Comparison of ENCODE assay signal across 22 cellular contexts in the genomic region with DNA sequence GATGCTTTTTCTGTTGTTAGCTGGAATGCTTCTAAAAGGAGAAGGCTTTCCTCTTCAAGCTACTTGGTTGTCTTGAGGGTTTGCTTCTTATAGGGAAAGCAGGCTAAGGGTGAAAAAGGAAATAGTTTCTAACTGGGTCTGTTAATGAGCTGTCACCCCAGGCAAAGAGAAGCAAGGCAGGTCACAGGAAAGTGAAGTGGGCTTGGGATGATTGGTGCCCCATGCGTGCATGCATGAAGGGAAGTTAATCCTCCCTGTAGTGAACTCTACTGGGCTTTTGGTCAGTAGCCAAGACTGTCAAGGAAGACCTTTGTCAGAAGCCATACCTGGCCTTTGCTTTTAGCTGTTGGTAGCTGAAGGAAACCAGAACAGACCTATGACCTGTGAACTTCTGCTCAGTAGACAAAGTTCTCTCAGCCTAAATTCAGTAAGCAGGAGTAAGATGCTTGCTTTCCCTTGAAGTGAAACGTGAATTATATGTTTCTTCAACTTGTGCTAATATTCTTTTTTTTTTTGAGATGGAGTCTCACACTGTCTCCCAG. TPM values are rescaled to one million over a fixed set of nuclear protein-coding genes. Genes with fewer than 3 reads are reported as not detected.
DNase-seq lines count a peak whose midpoint lies in the region; ATAC-seq, FAIRE-seq and TF ChIP-seq lines count a peak whose summit lies in the region.
"Had no signal": no experiment of that assay in that cellular context is flagged by ENCODE, and none has a peak within 500 bp of the region (broad histone marks: within the 10 kb centered on the region; RNA-seq: fewer than 3 reads in every experiment).

No MANE protein-coding gene starts in this region.

- H3K4me3 ChIP-seq in HEK293 (ENCODE audit: low read depth, low read length) (no peak overlapping the region), GM12878 (no peak overlapping the region), prostate gland (no peak overlapping the region), uterus (no peak overlapping the region)
- H3K4me3 ChIP-seq: heart right ventricle, lower lobe of right lung, ovary, tibial nerve had no signal

- FAIRE-seq in GM12878 (lab: Jason Lieb, UNC): peak; percentile 18
- FAIRE-seq: bronchial epithelial cell, endothelial cell of umbilical vein, HTR-8/SVneo had no signal

- TF ChIP-seq RAD21 in GM12878 (IDR thresholded peaks at IDR 0.05; ENCODE audit: insufficient read depth, low read depth, low read length): no peak

- no peaks in the 10 kb centered on the region for H4K20me1 ChIP-seq in GM12878 (ENCODE audit: control insufficient read depth, insufficient read depth)

- H3K9me3 Mint-ChIP-seq in mesothelial cell of epicardium: no peaks in the 10 kb centered on the region
- H3K9me3 Mint-ChIP-seq: CD8-positive, alpha-beta T cell; immature natural killer cell; stimulated activated naive CD8-positive, alpha-beta T cell treated with anti-CD3 and anti-CD28 coated beads, Interleukin-15, Interleukin-2, amounts not matched to agents 100 ng/mL and 50 ng/mL, for 24 hours had no signal

- TF ChIP-seq CTCF in HEK293 (tag by site-specific recombination; IDR thresholded peaks at IDR 0.05) (no peak), GM12878 (IDR thresholded peaks at IDR 0.05 in 2 of 3, conservative IDR thresholded peaks at IDR 0.05 in 1 of 3; ENCODE audit: control insufficient read depth in 2 of 3, extremely low read depth in 1 of 3, insufficient read depth in 1 of 3, low read depth in 3 of 3, low read length in 3 of 3) (no peak), mesothelial cell of epicardium (IDR thresholded peaks at IDR 0.05; ENCODE audit: unreplicated experiment) (no peak), prostate gland (IDR thresholded peaks at IDR 0.05) (no peak), uterus (IDR thresholded peaks at IDR 0.05) (no peak), GM13977 (IDR thresholded peaks at IDR 0.05; ENCODE audit: extremely low read depth, insufficient read depth, missing control alignments) (no peak)

- H3K9me3 ChIP-seq in HEK293 (ENCODE audit: control insufficient read depth, insufficient read depth, low read depth, low read length) (no peaks in the 10 kb centered on the region), GM12878 (replicated peaks; ENCODE audit: control insufficient read depth, insufficient read depth, low read length) (no peaks in the 10 kb centered on the region; the same call in 2 of the 3 replicates), prostate gland (no peaks in the 10 kb centered on the region), uterus (no peaks in the 10 kb centered on the region)
- H3K9me3 ChIP-seq: heart right ventricle, lower lobe of right lung, ovary, tibial nerve had no signal

- no peaks in the 10 kb centered on the region for H3K27me3 Mint-ChIP-seq in mesothelial cell of epicardium (ENCODE audit: low read depth)
- H3K27me3 Mint-ChIP-seq: stimulated activated naive CD8-positive, alpha-beta T cell treated with anti-CD3 and anti-CD28 coated beads, Interleukin-15, Interleukin-2, amounts not matched to agents 100 ng/mL and 50 ng/mL, for 24 hours had no signal

- peaks cover 72% of the 10 kb centered on the region for H3K79me2 ChIP-seq in GM12878 (ENCODE audit: control insufficient read depth, insufficient read depth, low read length)

- DNase-seq in Caki2 (ENCODE audit: low read depth) (peak; percentile 34), GM12878 (ENCODE audit: low read depth, low spot score) (no peak), mesothelial cell of epicardium (ENCODE audit: low spot score in 2 of 2, unreplicated experiment in 2 of 2) (no peak), prostate gland (ENCODE audit: low spot score) (no peak), uterus (no peak), GM13977 (ENCODE audit: low spot score) (no peak)
- DNase-seq: amniotic stem cell; CD8-positive, alpha-beta T cell; heart right ventricle; immature natural killer cell; lower lobe of right lung; NCI-H1694 treated with DMSO at 0.1 percent for 48 hours; ovary; SHP77 treated with DMSO at 0.1 percent for 48 hours had no signal

- WGBS in GM12878 (ENCODE audit: insufficient coverage, insufficient replicate concordance, low lambda C conversion rate, missing lambda C conversion rate): 59% methylated on average over 2 of the region's 2 CpGs
- WGBS in prostate gland: 74% methylated on average over 2 of the region's 2 CpGs

- H3K27ac ChIP-seq in HEK293 (ENCODE audit: extremely low read depth, low read depth, low read length) (no peak overlapping the region), GM12878 (ENCODE audit: control insufficient read depth, insufficient read depth) (no peak overlapping the region; the same call in 1 of the 2 replicates), prostate gland (no peak overlapping the region), uterus (no peak overlapping the region)
- H3K27ac ChIP-seq: heart right ventricle, lower lobe of right lung, ovary, tibial nerve, VCaP had no signal

- H2AFZ ChIP-seq in GM12878 (ENCODE audit: control insufficient read depth, low read depth, low read length): no peak overlapping the region

- POLR2A ChIA-PET in HEK293 (lab: Yijun Ruan, JAX) (no interaction called here), GM12878 (lab: Charles Lee) (no interaction called here)

- no peak for TF ChIP-seq EP300 in GM12878 (IDR thresholded peaks at IDR 0.05; ENCODE audit: borderline replicate concordance in 1 of 2, control insufficient read depth in 1 of 2, low read depth in 2 of 2, low read length in 2 of 2)

- no peak for TF ChIP-seq POLR2A in GM12878 (IDR thresholded peaks at IDR 0.05; ENCODE audit: low read depth, low read length)
- TF ChIP-seq POLR2A in prostate gland (IDR thresholded peaks at IDR 0.05): no peak
- TF ChIP-seq POLR2A in uterus (IDR thresholded peaks at IDR 0.05): no peak

- H3K4me2 ChIP-seq in GM12878 (ENCODE audit: control insufficient read depth, insufficient read depth): no peak overlapping the region

- ATAC-seq in GM12878 (peak; percentile 28), HG03159 (IDR thresholded peaks at IDR 0.05; ENCODE audit: unreplicated experiment) (no peak)
- ATAC-seq: CD8-positive, alpha-beta T cell; heart right ventricle; lower lobe of right lung had no signal

- intact Hi-C loops in GM12878 (cut with micrococcal nuclease; ENCODE audit: unreplicated experiment) (no loop called here), prostate gland (cut with DNase I) (no loop called here), uterus (cut with DNase I; ENCODE audit: low total_unique reads) (no loop called here)

- H3K4me1 ChIP-seq in HEK293 (ENCODE audit: control insufficient read depth, insufficient read depth, low read length): peaks cover 8% of the 10 kb centered on the region; the same call in 1 of the 2 replicates
- peaks cover 12% of the 10 kb centered on the region for H3K4me1 ChIP-seq in GM12878 (ENCODE audit: control insufficient read depth, insufficient read depth, low read length)
- H3K4me1 ChIP-seq in prostate gland (replicated peaks): no peaks in the 10 kb centered on the region
- peaks cover 0 to 11% of the 10 kb centered on the region in 2 donors for H3K4me1 ChIP-seq in uterus

- CTCF ChIA-PET in HEK293 (lab: Yijun Ruan, JAX): interaction anchor here (0.7 to 3.2 kb wide), 2 partner anchors 145 to 332 kb away, joined by 5 to 10 read pairs; partner anchors contain the start of gene CNEP1R1
- CTCF ChIA-PET in GM12878 (lab: Yijun Ruan, JAX): interaction anchor here (1.0 to 2.0 kb wide), 3 partner anchors 8 to 48 kb away, joined by 3 to 6 read pairs (median 5); no protein-coding TSS in a partner anchor

- no peak overlapping the region for H3K9ac ChIP-seq in GM12878 (ENCODE audit: control insufficient read depth, insufficient read depth, low read length)

- in situ Hi-C loops in Caki2 (cut with HindIII; ENCODE audit: low pct_unique_long_range_greater_than_20kb, low sequenced_read_pairs): no loop called here
- in situ Hi-C loops in GM12878 (cut with MboI): no loop called here
- in situ Hi-C loops in GM13977 (cut with MboI; ENCODE audit: low pct_unique_long_range_greater_than_20kb, low sequenced_read_pairs, unreplicated experiment): no loop called here

- peaks cover 16% of the 10 kb centered on the region for H3K4me1 Mint-ChIP-seq in mesothelial cell of epicardium

- no peaks in the 10 kb centered on the region for H3K27me3 ChIP-seq in GM12878 (replicated peaks in 1 of 2; ENCODE audit: control insufficient read depth in 2 of 2, insufficient read depth in 2 of 2, low read length in 1 of 2)
- no peaks in the 10 kb centered on the region for H3K27me3 ChIP-seq in prostate gland (replicated peaks; ENCODE audit: insufficient read depth)
- H3K27me3 ChIP-seq in uterus: no peaks in the 10 kb centered on the region
- H3K27me3 ChIP-seq: heart right ventricle, ovary, tibial nerve had no signal

- no peaks in the 10 kb centered on the region for H3K36me3 Mint-ChIP-seq in mesothelial cell of epicardium
- H3K36me3 Mint-ChIP-seq: immature natural killer cell had no signal

- SMC1A ChIA-PET in GM12878 (lab: Charles Lee; ENCODE audit: uncharacterized antibody, unreplicated experiment): interaction anchor here (1.0 to 1.5 kb wide), 2 partner anchors 8 to 11 kb away, joined by 4 read pairs; no protein-coding TSS in a partner anchor

- H3K27ac Mint-ChIP-seq in mesothelial cell of epicardium: peak overlapping the region; percentile 11
- H3K27ac Mint-ChIP-seq: CD8-positive, alpha-beta T cell; stimulated activated naive CD8-positive, alpha-beta T cell treated with anti-CD3 and anti-CD28 coated beads, Interleukin-15, Interleukin-2, amounts not matched to agents 100 ng/mL and 50 ng/mL, for 24 hours had no signal

- H3K36me3 ChIP-seq in HEK293 (ENCODE audit: control insufficient read depth in 2 of 2, insufficient read depth in 1 of 2, low read length in 2 of 2): no peaks in the 10 kb centered on the region; a peak in 1 of 3 replicates
- no peaks in the 10 kb centered on the region for H3K36me3 ChIP-seq in GM12878 (ENCODE audit: control insufficient read depth in 2 of 2, insufficient read depth in 2 of 2, low read length in 1 of 2)
- H3K36me3 ChIP-seq in prostate gland: no peaks in the 10 kb centered on the region
- H3K36me3 ChIP-seq in uterus: no peaks in the 10 kb centered on the region
- H3K36me3 ChIP-seq: heart right ventricle, lower lobe of right lung, ovary, tibial nerve had no signal

- RAD21 ChIA-PET in GM12878 (lab: Charles Lee; ENCODE audit: unreplicated experiment): interaction anchor here (1.4 kb wide), 1 partner anchor 145 kb away, joined by 4 read pairs; the partner anchor contains the start of gene CNEP1R1

- TSS peak; percentile 21 for BruUV-seq in GM12878 (replicated peaks; lab: Mats Ljungman, UMichigan)

- no peak overlapping the region for H3K4me3 Mint-ChIP-seq in mesothelial cell of epicardium
- H3K4me3 Mint-ChIP-seq: CD8-positive, alpha-beta T cell; stimulated activated naive CD8-positive, alpha-beta T cell treated with anti-CD3 and anti-CD28 coated beads, Interleukin-15, Interleukin-2, amounts not matched to agents 100 ng/mL and 50 ng/mL, for 24 hours had no signal

RNA-seq across cellular contexts. Expression of gene TENT4B, which starts 16.5 kb away (rescaled TPM):
- total RNA-seq in Caki2 (2014; rRNA removed; shearing (Covaris generic); ENCODE audit: low replicate concordance): 3.3 and 4.2 TPM in 2 replicates
- total RNA-seq in GM12878 (2013; cell fraction: nucleolus; rRNA removed): 17.1 and 18.2 TPM in 2 replicates
- total RNA-seq in GM12878 (2014; rRNA removed) (10.0 and 10.8 TPM in 2 replicates), GM12878 (2014; rRNA removed; fragmentation: Illumina TruSeq; extraction: Trizol) (9.8 and 10.7 TPM in 2 replicates), GM12878 (2021) (13.0 and 15.4 TPM in 2 replicates), mesothelial cell of epicardium (10.9 to 11.5 TPM (median 11.3 TPM) in 3 replicates), prostate gland (10 to 100 TPM; 11.5 to 15.1 TPM), uterus (10 to 100 TPM in 2 of 4 donors, 1 to 10 TPM in 2; 5.9 to 24.7 (median 12.7) TPM)
- polyA plus RNA-seq in GM12878 (2011; ENCODE audit: low read depth): 4.1 TPM
- polyA plus RNA-seq in GM12878 (2011; rRNA removed) (12.5 and 18.5 TPM in 2 replicates), GM12878 (2014; fragmentation: Illumina TruSeq; extraction: Trizol) (13.4 and 17.0 TPM in 2 replicates), GM12878 (2014; fragmentation: Nextera tagmentation; extraction: Ambion mirVana) (10 to 100 TPM; 11.7 to 16.7 TPM), GM12878 (2014; rRNA removed) (7.3 and 9.0 TPM in 2 replicates), GM12878 (2016; fragmentation: Nextera tagmentation; extraction: Ambion mirVana) (1 to 10 TPM; 4.4 to 8.4 TPM)
- 5.7 and 6.2 TPM in 2 replicates for polyA plus RNA-seq in GM12878 (2011; cell fraction: cytosol; rRNA removed)
- polyA plus RNA-seq in GM12878 (2011; cell fraction: nucleus; rRNA removed): 4.8 TPM in 2 replicates
- 6.2 and 8.1 TPM in 2 replicates for polyA plus RNA-seq in GM12878 (2012)
- 13.0 and 20.9 TPM in 2 replicates for polyA minus RNA-seq in GM12878 (2011; rRNA and poly(A)+ RNA removed)
- polyA minus RNA-seq in GM12878 (2011; cell fraction: cytosol; rRNA and poly(A)+ RNA removed): 8.7 and 8.8 TPM in 2 replicates
- 3.3 and 6.9 TPM in 2 replicates for polyA minus RNA-seq in GM12878 (2011; cell fraction: nucleus; rRNA and poly(A)+ RNA removed)
